Comparison of ENCODE assay signal across 10 cellular contexts in the genomic region with DNA sequence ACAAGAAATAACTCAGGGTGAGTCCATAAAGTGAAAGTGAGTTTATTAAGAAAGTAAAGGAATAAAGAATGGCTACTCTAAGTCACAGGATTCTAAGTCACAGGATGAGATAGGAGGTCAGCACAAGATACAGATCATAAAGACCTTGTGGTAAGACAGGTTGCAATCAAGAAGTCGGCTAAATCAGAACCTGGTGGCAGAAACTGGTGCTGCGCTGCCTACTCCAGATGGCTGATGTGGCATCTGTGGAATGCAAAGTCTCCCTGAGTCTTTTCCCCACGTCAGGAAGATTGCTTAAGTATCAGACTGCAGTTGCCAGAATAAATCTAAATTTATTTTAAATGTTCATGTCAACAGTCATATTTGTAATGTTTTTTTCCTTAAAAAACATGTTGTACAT. TPM values are rescaled to one million over a fixed set of nuclear protein-coding genes. Genes with fewer than 3 reads are reported as not detected.
DNase-seq lines count a peak whose midpoint lies in the region; ATAC-seq and TF ChIP-seq lines count a peak whose summit lies in the region.
"Had no signal": no experiment of that assay in that cellular context is flagged by ENCODE, and none has a peak within 500 bp of the region (broad histone marks: within the 10 kb centered on the region; RNA-seq: fewer than 3 reads in every experiment).

No MANE protein-coding gene starts in this region.

- in situ Hi-C loops in brain microvascular endothelial cell (cut with HindIII; ENCODE audit: low pct_ligation_motif_present, low sequenced_read_pairs) = loop anchor here (5.0 kb wide), 1 partner anchor 53 kb away; no protein-coding TSS in a partner anchor

- DNase-seq in AG08396 (ENCODE audit: low spot score) (peak; percentile 73), HT-29 (ENCODE audit: low spot score) (peak; percentile 56), brain microvascular endothelial cell (peak; percentile 33), kidney glomerular epithelial cell (lab: John Stamatoyannopoulos, UW) (peak; percentile 23), HEK293T (ENCODE audit: extremely low spot score) (no peak)
- no peak for DNase-seq in stimulated activated naive CD8-positive, alpha-beta T cell treated with anti-CD3 and anti-CD28 coated beads, Interleukin-15, amount 100 ng/mL, for 72 hours
- no peak for DNase-seq in activated naive CD8-positive, alpha-beta T cell treated with anti-CD3 and anti-CD28 coated beads for 36 hours
- DNase-seq: activated naive CD4-positive, alpha-beta T cell treated with Interleukin-2 at 50 U/mL for 16 hours had no signal

- POLR2A ChIA-PET in HEK293T (lab: Yijun Ruan, JAX) = no interaction called here

- H3K36me3 Mint-ChIP-seq in activated naive CD8-positive, alpha-beta T cell treated with anti-CD3 and anti-CD28 coated beads for 36 hours = peaks cover 4% of the 10 kb centered on the region

- H3K27ac Mint-ChIP-seq in stimulated activated naive CD8-positive, alpha-beta T cell treated with anti-CD3 and anti-CD28 coated beads, Interleukin-15, amount 100 ng/mL, for 72 hours = no peak overlapping the region
- H3K27ac Mint-ChIP-seq in activated naive CD8-positive, alpha-beta T cell treated with anti-CD3 and anti-CD28 coated beads for 36 hours = no peak overlapping the region

- peaks cover 0 to 13% of the 10 kb centered on the region in 2 donors for H3K9me3 Mint-ChIP-seq in stimulated activated naive CD8-positive, alpha-beta T cell treated with anti-CD3 and anti-CD28 coated beads, Interleukin-15, amount 100 ng/mL, for 72 hours
- peaks cover 8% of the 10 kb centered on the region for H3K9me3 Mint-ChIP-seq in activated naive CD8-positive, alpha-beta T cell treated with anti-CD3 and anti-CD28 coated beads for 36 hours

- no peak overlapping the region for H3K4me3 ChIP-seq in brain microvascular endothelial cell (ENCODE audit: low read depth, low read length)

- CTCF ChIA-PET in HEK293T (lab: Yijun Ruan, JAX) = no interaction called here

- H3K4me3 Mint-ChIP-seq in stimulated activated naive CD8-positive, alpha-beta T cell treated with anti-CD3 and anti-CD28 coated beads, Interleukin-15, amount 100 ng/mL, for 72 hours = no peak overlapping the region
- H3K4me3 Mint-ChIP-seq in activated naive CD8-positive, alpha-beta T cell treated with anti-CD3 and anti-CD28 coated beads for 36 hours = no peak overlapping the region

- no peak overlapping the region for H3K27ac ChIP-seq in brain microvascular endothelial cell

- TF ChIP-seq CTCF in brain microvascular endothelial cell (IDR thresholded peaks at IDR 0.05; ENCODE audit: low read depth, low read length, missing control alignments) = peak; percentile 34

- no peak for ATAC-seq in stimulated activated naive CD8-positive, alpha-beta T cell treated with anti-CD3 and anti-CD28 coated beads, Interleukin-15, amount 100 ng/mL, for 72 hours
- ATAC-seq in HG03521 (IDR thresholded peaks at IDR 0.05; ENCODE audit: unreplicated experiment) = no peak

- H3K4me1 Mint-ChIP-seq in stimulated activated naive CD8-positive, alpha-beta T cell treated with anti-CD3 and anti-CD28 coated beads, Interleukin-15, amount 100 ng/mL, for 72 hours = peaks cover 45% of the 10 kb centered on the region
- peaks cover 24% of the 10 kb centered on the region for H3K4me1 Mint-ChIP-seq in activated naive CD8-positive, alpha-beta T cell treated with anti-CD3 and anti-CD28 coated beads for 36 hours

- H3K36me3 ChIP-seq in brain microvascular endothelial cell (replicated peaks) = no peaks in the 10 kb centered on the region

- H3K27me3 Mint-ChIP-seq in stimulated activated naive CD8-positive, alpha-beta T cell treated with anti-CD3 and anti-CD28 coated beads, Interleukin-15, amount 100 ng/mL, for 72 hours = no peaks in the 10 kb centered on the region
- H3K27me3 Mint-ChIP-seq in activated naive CD8-positive, alpha-beta T cell treated with anti-CD3 and anti-CD28 coated beads for 36 hours = no peaks in the 10 kb centered on the region

- no peaks in the 10 kb centered on the region for H3K27me3 ChIP-seq in brain microvascular endothelial cell (replicated peaks)

TF ChIP-seq in HEK293T, 16 proteins besides CTCF, POLR2A, EP300 and RAD21:
- TF ChIP-seq ARNT (IDR thresholded peaks at IDR 0.05) = no peak
- no peak for TF ChIP-seq L3MBTL2 (conservative IDR thresholded peaks at IDR 0.05)
- no peak for TF ChIP-seq SP1 (IDR thresholded peaks at IDR 0.05)
- no peak for TF ChIP-seq ELF4 (IDR thresholded peaks at IDR 0.05)
- TF ChIP-seq SUZ12 (IDR thresholded peaks at IDR 0.05) = no peak
- TF ChIP-seq LEF1 (IDR thresholded peaks at IDR 0.05; ENCODE audit: borderline replicate concordance) = no peak
- no peak for TF ChIP-seq FOXM1 (IDR thresholded peaks at IDR 0.05; ENCODE audit: borderline replicate concordance)
- TF ChIP-seq CTBP1 (IDR thresholded peaks at IDR 0.05; ENCODE audit: borderline replicate concordance) = no peak
- no peak for TF ChIP-seq FOXK2 (IDR thresholded peaks at IDR 0.05)
- TF ChIP-seq BHLHE40 (IDR thresholded peaks at IDR 0.05; ENCODE audit: borderline replicate concordance) = no peak
- TF ChIP-seq ZNF384 (IDR thresholded peaks at IDR 0.05) = no peak
- no peak for TF ChIP-seq HDGF (IDR thresholded peaks at IDR 0.05; ENCODE audit: borderline replicate concordance)
- TF ChIP-seq, protein P1, sequence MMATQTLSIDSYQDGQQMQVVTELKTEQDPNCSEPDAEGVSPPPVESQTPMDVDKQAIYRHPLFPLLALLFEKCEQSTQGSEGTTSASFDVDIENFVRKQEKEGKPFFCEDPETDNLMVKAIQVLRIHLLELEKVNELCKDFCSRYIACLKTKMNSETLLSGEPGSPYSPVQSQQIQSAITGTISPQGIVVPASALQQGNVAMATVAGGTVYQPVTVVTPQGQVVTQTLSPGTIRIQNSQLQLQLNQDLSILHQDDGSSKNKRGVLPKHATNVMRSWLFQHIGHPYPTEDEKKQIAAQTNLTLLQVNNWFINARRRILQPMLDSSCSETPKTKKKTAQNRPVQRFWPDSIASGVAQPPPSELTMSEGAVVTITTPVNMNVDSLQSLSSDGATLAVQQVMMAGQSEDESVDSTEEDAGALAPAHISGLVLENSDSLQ (IDR thresholded peaks at IDR 0.05) = no peak
- no peak for TF ChIP-seq FOXA1 (IDR thresholded peaks at IDR 0.05)
- no peak for TF ChIP-seq NFRKB (IDR thresholded peaks at IDR 0.05)
- TF ChIP-seq TARDBP (IDR thresholded peaks at IDR 0.05) = no peak
TF ChIP-seq in HEK293T: peak in this region for 0.

RNA-seq across cellular contexts. Expression of a gene that starts 10.7 kb away (rescaled TPM):
- not detected in 2 replicates for total RNA-seq in HT-29 (2014; rRNA removed; shearing (Covaris generic))
- under 1 TPM; 0.31 to 0.48 TPM for total RNA-seq in activated naive CD8-positive, alpha-beta T cell treated with anti-CD3 and anti-CD28 coated beads for 36 hours

RNA-seq across cellular contexts. Expression of a gene that starts 19.8 kb away (rescaled TPM):
- total RNA-seq in HT-29 (2014; rRNA removed; shearing (Covaris generic)) = not detected in 2 replicates
- not detected for total RNA-seq in activated naive CD8-positive, alpha-beta T cell treated with anti-CD3 and anti-CD28 coated beads for 36 hours
- total RNA-seq: glomerular endothelial cell had no signal

Comparison
In these comparisons a context has a peak if more than half of its experiments do, and no peak if none do; other contexts are left out.
1. DNase-seq: peak in AG08396 (single experiment), HT-29 (single experiment), brain microvascular endothelial cell (single experiment) and kidney glomerular epithelial cell (single experiment); none in stimulated activated naive CD8-positive, alpha-beta T cell treated with anti-CD3 and anti-CD28 coated beads, Interleukin-15, amount 100 ng/mL, for 72 hours (0 of 2), HEK293T (single experiment) and activated naive CD8-positive, alpha-beta T cell treated with anti-CD3 and anti-CD28 coated beads for 36 hours (single experiment).